Comparison of ENCODE assay signal across 1 cellular context in the genomic region with DNA sequence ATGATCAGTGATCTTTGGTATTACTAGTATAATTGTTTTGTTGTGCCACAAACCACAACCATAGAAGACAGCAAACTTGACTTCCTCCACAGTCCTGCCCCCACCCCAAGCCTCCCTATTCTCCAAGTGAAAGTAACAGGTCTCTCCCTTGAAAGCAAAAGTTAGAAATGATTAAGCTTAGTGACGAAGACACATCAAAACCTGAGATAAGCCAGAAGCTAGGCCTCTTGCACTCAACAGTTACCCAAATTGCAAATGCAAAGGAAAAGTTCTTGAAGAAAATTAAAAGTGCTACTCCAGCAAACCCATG.
TF ChIP-seq lines count a peak whose summit lies in the region.

No MANE protein-coding gene starts in this region.

TF ChIP-seq in K562, 482 proteins besides CTCF, POLR2A, EP300 and RAD21:
- TF ChIP-seq CEBPB (tag; IDR thresholded peaks at IDR 0.05): no peak
- no peak for TF ChIP-seq GTF2A2 (tag; IDR thresholded peaks at IDR 0.05)
- TF ChIP-seq, protein P1, sequence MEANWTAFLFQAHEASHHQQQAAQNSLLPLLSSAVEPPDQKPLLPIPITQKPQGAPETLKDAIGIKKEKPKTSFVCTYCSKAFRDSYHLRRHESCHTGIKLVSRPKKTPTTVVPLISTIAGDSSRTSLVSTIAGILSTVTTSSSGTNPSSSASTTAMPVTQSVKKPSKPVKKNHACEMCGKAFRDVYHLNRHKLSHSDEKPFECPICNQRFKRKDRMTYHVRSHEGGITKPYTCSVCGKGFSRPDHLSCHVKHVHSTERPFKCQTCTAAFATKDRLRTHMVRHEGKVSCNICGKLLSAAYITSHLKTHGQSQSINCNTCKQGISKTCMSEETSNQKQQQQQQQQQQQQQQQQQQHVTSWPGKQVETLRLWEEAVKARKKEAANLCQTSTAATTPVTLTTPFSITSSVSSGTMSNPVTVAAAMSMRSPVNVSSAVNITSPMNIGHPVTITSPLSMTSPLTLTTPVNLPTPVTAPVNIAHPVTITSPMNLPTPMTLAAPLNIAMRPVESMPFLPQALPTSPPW (CRISPR knock-in tag; IDR thresholded peaks at IDR 0.05): peak; percentile 13; the same call in 1 of the 2 replicates
- TF ChIP-seq, protein P2, sequence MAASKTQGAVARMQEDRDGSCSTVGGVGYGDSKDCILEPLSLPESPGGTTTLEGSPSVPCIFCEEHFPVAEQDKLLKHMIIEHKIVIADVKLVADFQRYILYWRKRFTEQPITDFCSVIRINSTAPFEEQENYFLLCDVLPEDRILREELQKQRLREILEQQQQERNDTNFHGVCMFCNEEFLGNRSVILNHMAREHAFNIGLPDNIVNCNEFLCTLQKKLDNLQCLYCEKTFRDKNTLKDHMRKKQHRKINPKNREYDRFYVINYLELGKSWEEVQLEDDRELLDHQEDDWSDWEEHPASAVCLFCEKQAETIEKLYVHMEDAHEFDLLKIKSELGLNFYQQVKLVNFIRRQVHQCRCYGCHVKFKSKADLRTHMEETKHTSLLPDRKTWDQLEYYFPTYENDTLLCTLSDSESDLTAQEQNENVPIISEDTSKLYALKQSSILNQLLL (CRISPR knock-in tag; IDR thresholded peaks at IDR 0.05; ENCODE audit: borderline replicate concordance): no peak
